ENCODE assay signal across 11 cellular contexts in genomic region chr12:6204533-6205143, GRCh38. TPM values are rescaled to one million over a fixed set of nuclear protein-coding genes. Genes with fewer than 3 reads are reported as not detected.
DNase-seq lines count a peak whose midpoint lies in the region; ATAC-seq and TF ChIP-seq lines count a peak whose summit lies in the region.
"Had no signal": no experiment of that assay in that cellular context is flagged by ENCODE, and none has a peak within 500 bp of the region (broad histone marks: within the 10 kb centered on the region; RNA-seq: fewer than 3 reads in every experiment).

No MANE protein-coding gene starts in this region.

- peaks cover 3% of the 10 kb centered on the region; the same call in 1 of the 2 replicates for H4K20me1 ChIP-seq in PC-9 (ENCODE audit: insufficient read depth)

- TF ChIP-seq CTCF in GM12865 (IDR thresholded peaks at IDR 0.05; ENCODE audit: insufficient read depth, low read depth, low read length, missing control alignments) = peak; percentile 14
- TF ChIP-seq CTCF in PC-9 (conservative IDR thresholded peaks at IDR 0.05) = no peak
- TF ChIP-seq CTCF in psoas muscle (IDR thresholded peaks at IDR 0.05) = no peak

- CTCF ChIA-PET in PC-9 (lab: Charles Lee) = interaction anchor here (1.0 kb wide), 1 partner anchor 17 kb away, joined by 17 read pairs; no protein-coding TSS in a partner anchor

- no peak for ATAC-seq in psoas muscle
- no peak for ATAC-seq in GM18498 (IDR thresholded peaks at IDR 0.05; ENCODE audit: unreplicated experiment)

- WGBS in psoas muscle, 3 donors = 43 to 47% (median 45%) methylated on average over 5 of the region's 5 CpGs

- H3K4me1 ChIP-seq in PC-9 (replicated peaks; ENCODE audit: insufficient read depth) (peaks cover 48% of the 10 kb centered on the region), psoas muscle (peaks cover 42% of the 10 kb centered on the region)

- DNase-seq in GM12865 (ENCODE audit: low read depth) (no peak), PC-9 (peak in 1 of 2 experiments; percentile 11), epithelial cell of prostate (ENCODE audit: low read depth, low spot score) (no peak), psoas muscle (no peak), Ammon's horn (ENCODE audit: low spot score) (no peak), NCI-H146 treated with DMSO at 0.1 percent for 48 hours (lab: John Stamatoyannopoulos, UW; ENCODE audit: unreplicated experiment) (no peak), NOMO-1 treated with dmso at 0.1 percent for 144 hours (lab: John Stamatoyannopoulos, UW; ENCODE audit: unreplicated experiment) (no peak)
- DNase-seq: Calu3, NCI-H146, occipital lobe had no signal

- no TSS peak for BruUV-seq in PC-9 (replicated peaks; lab: Mats Ljungman, UMichigan)

- peaks cover 93% of the 10 kb centered on the region for H3K79me2 ChIP-seq in PC-9 (ENCODE audit: low read depth)

- peaks cover 9% of the 10 kb centered on the region for H3K36me3 ChIP-seq in PC-9 (ENCODE audit: low read depth)
- no peaks in the 10 kb centered on the region for H3K36me3 ChIP-seq in psoas muscle (ENCODE audit: insufficient read depth in 1 of 2, low read depth in 1 of 2)

- peaks cover 3% of the 10 kb centered on the region; the same call in 1 of the 2 replicates for H3F3A ChIP-seq in PC-9 (ENCODE audit: insufficient read depth, low read depth)

- POLR2A ChIA-PET in PC-9 (lab: Charles Lee; ENCODE audit: unreplicated experiment) = interaction anchor here (0.5 to 1.1 kb wide), 6 partner anchors 14 to 290 kb away, joined by 3 to 13 read pairs (median 4); no protein-coding TSS in a partner anchor

- H3K4me2 ChIP-seq in PC-9 = 0 out of 2 replicates have a peak overlapping the region, but pooled peaks have one; percentile 9

- no peaks in the 10 kb centered on the region for H3K9me2 ChIP-seq in PC-9 (ENCODE audit: insufficient read depth)

- H3K9me3 ChIP-seq in PC-9 (ENCODE audit: insufficient read depth, low read depth) (no peaks in the 10 kb centered on the region), psoas muscle (no peaks in the 10 kb centered on the region)

- H3K4me3 ChIP-seq in GM12865 (ENCODE audit: low read depth, low read length) = no peak overlapping the region
- no peak overlapping the region for H3K4me3 ChIP-seq in PC-9
- peak overlapping the region; percentile 22 for H3K4me3 ChIP-seq in psoas muscle

- H3K27ac ChIP-seq in PC-9 (no peak overlapping the region), epithelial cell of prostate (peak overlapping the region; percentile 99), psoas muscle (peak overlapping the region; percentile 48)

- H2AFZ ChIP-seq in PC-9 = no peak overlapping the region

- no peaks in the 10 kb centered on the region for H3K27me3 ChIP-seq in PC-9 (ENCODE audit: insufficient read depth, low read depth)
- no peaks in the 10 kb centered on the region for H3K27me3 ChIP-seq in psoas muscle (ENCODE audit: insufficient read depth in 3 of 3, low read length in 2 of 3)

- intact Hi-C loops in PC-9 (cut with micrococcal nuclease; ENCODE audit: unreplicated experiment) (no loop called here), psoas muscle (cut with DNase I) (loop anchor here in 1 of 2 donors (10.0 kb wide), 1 partner anchor 260 kb away; no protein-coding TSS in a partner anchor)

RNA-seq across cellular contexts. Expression of gene CD9, which starts 4.4 kb away (rescaled TPM):
- 319 and 374 TPM in 2 replicates for total RNA-seq in PC-9 (2021)
- 10 to 100 TPM; 23.0 to 40.2 (median 30.6) TPM for total RNA-seq in psoas muscle
- 10 to 100 TPM; 26.1 to 90.9 (median 45.4) TPM for polyA plus RNA-seq in psoas muscle
